In the genomic region with DNA sequence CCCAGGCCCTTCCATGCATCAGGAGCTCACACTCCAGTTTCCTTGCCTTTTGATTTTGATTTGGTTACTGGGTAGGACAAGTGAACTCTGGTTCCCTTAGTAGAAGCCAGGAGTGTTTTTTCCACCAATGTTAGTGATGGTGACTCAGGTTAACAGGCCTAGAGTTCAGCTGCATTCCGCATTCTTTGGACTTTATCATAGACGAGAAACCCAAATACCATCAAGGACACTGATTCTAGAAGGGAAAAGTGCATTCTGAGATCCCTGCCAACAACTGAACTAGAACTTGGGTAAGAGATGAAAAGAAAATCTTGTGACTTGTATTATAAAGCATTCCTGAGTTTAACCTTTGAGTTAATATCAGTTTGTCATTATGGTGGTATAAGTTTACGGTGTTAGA, we compare ENCODE assay signal across 14 cellular contexts. TPM values are rescaled to one million over a fixed set of nuclear protein-coding genes. Genes with fewer than 3 reads are reported as not detected.
"Had no signal": no experiment of that assay in that cellular context is flagged by ENCODE, and none has a peak within 500 bp of the region (broad histone marks: within the 10 kb centered on the region; RNA-seq: fewer than 3 reads in every experiment).

No MANE protein-coding gene starts in this region.

- H3K27me3 Mint-ChIP-seq: activated CD8-positive, alpha-beta memory T cell treated with anti-CD3 and anti-CD28 coated beads, Interleukin-2, amount 10 ng/mL, durations not matched to agents 7 days and 5 days; activated naive CD8-positive, alpha-beta T cell treated with anti-CD3 and anti-CD28 coated beads, Interleukin-2, amount 10 ng/mL, durations not matched to agents 7 days and 5 days; activated T-cell treated with anti-CD3 and anti-CD28 coated beads, Interleukin-2, amount 50 U/mL, for 24 hours; memory B cell had no signal

- H3K4me1 Mint-ChIP-seq: activated CD8-positive, alpha-beta memory T cell treated with anti-CD3 and anti-CD28 coated beads, Interleukin-2, amount 10 ng/mL, durations not matched to agents 7 days and 5 days had no signal

- H3K9me3 Mint-ChIP-seq: activated naive CD8-positive, alpha-beta T cell treated with anti-CD3 and anti-CD28 coated beads, Interleukin-2, amount 10 ng/mL, durations not matched to agents 7 days and 5 days; activated T-cell treated with anti-CD3 and anti-CD28 coated beads, Interleukin-2, amount 50 U/mL, for 24 hours; memory B cell had no signal

- H3K27ac ChIP-seq: thyroid gland, vagina had no signal

- FAIRE-seq: colon had no signal

- DNase-seq: activated CD4-positive, alpha-beta T cell treated with anti-CD3 and anti-CD28 coated beads for 1 hour; activated CD4-positive, alpha-beta T cell treated with anti-CD3 and anti-CD28 coated beads, Interleukin-2, amount 50 U/mL, for 48 hours; activated CD8-positive, alpha-beta memory T cell treated with anti-CD3 and anti-CD28 coated beads, Interleukin-2, amount 10 ng/mL, durations not matched to agents 7 days and 5 days; activated effector memory CD4-positive, alpha-beta T cell treated with anti-CD3 and anti-CD28 coated beads, Interleukin-2, amount 50 U/mL, for 16 hours; activated naive CD8-positive, alpha-beta T cell treated with anti-CD3 and anti-CD28 coated beads, Interleukin-2, amount 10 ng/mL, durations not matched to agents 7 days and 5 days; activated T-cell treated with anti-CD3 and anti-CD28 coated beads, Interleukin-2, amount 50 U/mL, for 24 hours; aorta; effector CD8-positive, alpha-beta T cell; hypothalamus; thyroid gland had no signal

- H3K27ac Mint-ChIP-seq: activated CD8-positive, alpha-beta memory T cell treated with anti-CD3 and anti-CD28 coated beads, Interleukin-2, amount 10 ng/mL, durations not matched to agents 7 days and 5 days; activated naive CD8-positive, alpha-beta T cell treated with anti-CD3 and anti-CD28 coated beads, Interleukin-2, amount 10 ng/mL, durations not matched to agents 7 days and 5 days; activated T-cell treated with anti-CD3 and anti-CD28 coated beads, Interleukin-2, amount 50 U/mL, for 24 hours; memory B cell had no signal

- H3K4me1 ChIP-seq: thyroid gland had no signal

- ATAC-seq: activated CD8-positive, alpha-beta memory T cell treated with anti-CD3 and anti-CD28 coated beads, Interleukin-2, amount 10 ng/mL, durations not matched to agents 7 days and 5 days had no signal

- H3K4me3 Mint-ChIP-seq: activated CD8-positive, alpha-beta memory T cell treated with anti-CD3 and anti-CD28 coated beads, Interleukin-2, amount 10 ng/mL, durations not matched to agents 7 days and 5 days; activated naive CD8-positive, alpha-beta T cell treated with anti-CD3 and anti-CD28 coated beads, Interleukin-2, amount 10 ng/mL, durations not matched to agents 7 days and 5 days; activated T-cell treated with anti-CD3 and anti-CD28 coated beads, Interleukin-2, amount 50 U/mL, for 24 hours; memory B cell had no signal

- H3K9me3 ChIP-seq: thyroid gland, vagina had no signal

- H3K27me3 ChIP-seq: thyroid gland, vagina had no signal

- H3K4me3 ChIP-seq: thyroid gland, vagina had no signal

RNA-seq across cellular contexts. Expression of gene MYH7B, which starts 9.0 kb away (rescaled TPM):
- polyA plus RNA-seq: neural cell had no signal
